ENCODE assay signal across 12 cellular contexts in genomic region chr20:19110866-19111460, GRCh38.
"Had no signal": no experiment of that assay in that cellular context is flagged by ENCODE, and none has a peak within 500 bp of the region (broad histone marks: within the 10 kb centered on the region; RNA-seq: fewer than 3 reads in every experiment).

No MANE protein-coding gene starts in this region.

- H3K4me3 ChIP-seq: cardiac muscle cell, lower lobe of right lung, spleen had no signal

- DNase-seq: activated CD4-positive, alpha-beta memory T cell treated with anti-CD3 and anti-CD28 coated beads, Interleukin-2, amount 10 ng/mL, durations not matched to agents 7 days and 5 days; activated CD4-positive, alpha-beta T cell treated with anti-CD3 and anti-CD28 coated beads for 36 hours; activated CD8-positive, alpha-beta memory T cell treated with anti-CD3 and anti-CD28 coated beads, Interleukin-2, amount 10 ng/mL, durations not matched to agents 7 days and 5 days; activated naive CD4-positive, alpha-beta T cell; activated naive CD8-positive, alpha-beta T cell treated with anti-CD3 and anti-CD28 coated beads, Interleukin-2, amount 10 ng/mL, durations not matched to agents 7 days and 5 days; amygdala; effector memory CD4-positive, alpha-beta T cell; lower lobe of right lung; spleen; stimulated activated naive B cell treated with anti-CD40 and anti-IgM and Interleukin-4, amounts not matched to agents 10 μg/mL and 1 μg/mL and 100 μg/mL, for 72 hours had no signal

- H3K27ac ChIP-seq: cardiac muscle cell, lower lobe of right lung, spleen had no signal

- H3K27me3 ChIP-seq: cardiac muscle cell, spleen had no signal

- H3K9me3 ChIP-seq: lower lobe of right lung, spleen had no signal

- H3K36me3 ChIP-seq: cardiac muscle cell, lower lobe of right lung, spleen had no signal

- H3K4me1 ChIP-seq: lower lobe of right lung, spleen had no signal

- ATAC-seq: activated CD4-positive, alpha-beta T cell treated with anti-CD3 and anti-CD28 coated beads for 36 hours; activated CD8-positive, alpha-beta memory T cell treated with anti-CD3 and anti-CD28 coated beads, Interleukin-2, amount 10 ng/mL, durations not matched to agents 7 days and 5 days; lower lobe of right lung; natural killer cell treated with Interleukin-12 subunit alpha and Interleukin-12 subunit beta and Interleukin-15 and Interleukin-18, amount 100 ng/mL, for 72 hours; stimulated activated naive B cell treated with anti-CD40 and anti-IgM and Interleukin-4, amounts not matched to agents 10 μg/mL and 1 μg/mL and 100 μg/mL, for 72 hours had no signal
